ENCODE assay signal across 11 cellular contexts in the genomic region with DNA sequence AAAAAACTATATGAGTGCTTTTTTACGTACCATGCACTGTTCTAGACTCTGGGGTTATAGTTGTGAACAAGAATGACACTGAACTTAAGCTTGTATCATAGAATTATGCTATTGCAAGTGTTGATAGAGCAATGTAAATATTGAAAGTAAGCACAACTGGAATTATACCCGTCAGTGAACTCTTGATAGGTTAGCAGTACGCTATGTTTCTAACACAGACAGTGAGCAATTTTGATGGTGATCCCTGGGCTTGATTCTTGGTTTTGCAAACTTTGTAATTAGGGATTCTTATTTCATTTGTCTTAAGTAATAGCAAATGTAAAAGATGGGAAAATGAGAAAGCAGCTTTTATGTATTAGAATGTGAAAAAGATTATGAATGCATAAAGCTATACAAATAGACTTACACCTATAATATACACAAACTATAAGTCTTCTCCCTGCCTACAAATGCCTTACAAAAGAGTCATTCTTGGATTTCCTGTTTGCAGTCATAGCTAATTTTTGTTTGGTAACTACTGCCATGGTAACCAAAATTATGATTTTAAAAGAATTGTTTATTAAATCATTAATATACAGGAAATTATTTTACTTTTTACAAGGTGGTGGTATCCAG. TPM values are rescaled to one million over a fixed set of nuclear protein-coding genes. Genes with fewer than 3 reads are reported as not detected.
DNase-seq lines count a peak whose midpoint lies in the region; FAIRE-seq and TF ChIP-seq lines count a peak whose summit lies in the region.
"Had no signal": no experiment of that assay in that cellular context is flagged by ENCODE, and none has a peak within 500 bp of the region (broad histone marks: within the 10 kb centered on the region; RNA-seq: fewer than 3 reads in every experiment).

No MANE protein-coding gene starts in this region.

- no peak overlapping the region for H3K27ac Mint-ChIP-seq in T-helper 1 cell treated with Interleukin-12 subunit alpha and Interleukin-12 subunit beta and Interleukin-4 antibody, amounts not matched to agents 30 μg/mL and 1 μg/mL, for 36 hours

- no TSS peak for BruUV-seq in endothelial cell of umbilical vein (replicated peaks; lab: Mats Ljungman, UMichigan)

- no peaks in the 10 kb centered on the region for H3K9me1 ChIP-seq in endothelial cell of umbilical vein (replicated peaks; ENCODE audit: control insufficient read depth, extremely low read depth, insufficient read depth, low read length)

- intact Hi-C loops in endothelial cell of umbilical vein (cut with micrococcal nuclease) = loop anchor here (5.0 to 10.0 kb wide), 2 partner anchors 458 to 655 kb away; a partner anchor contains a TSS

- H3K4me1 ChIP-seq in endothelial cell of umbilical vein (ENCODE audit: control insufficient read depth, extremely low read depth, insufficient read depth, low read length) (peaks cover 67% of the 10 kb centered on the region), osteoblast (ENCODE audit: insufficient read depth, low read length) (peaks cover 54% of the 10 kb centered on the region)

- no peaks in the 10 kb centered on the region for H3K9me3 ChIP-seq in endothelial cell of umbilical vein (replicated peaks; ENCODE audit: control insufficient read depth, insufficient read depth, low read length)
- no peaks in the 10 kb centered on the region for H3K9me3 ChIP-seq in osteoblast (ENCODE audit: low read depth, low read length)

- H3K27ac ChIP-seq in endothelial cell of umbilical vein (ENCODE audit: insufficient read depth, low read depth, low read length) = peak overlapping the region; percentile 96
- peak overlapping the region; percentile 78 for H3K27ac ChIP-seq in osteoblast (ENCODE audit: low read depth, low read length)

- H2AFZ ChIP-seq in endothelial cell of umbilical vein (ENCODE audit: low read depth, low read length) = no peak overlapping the region
- H2AFZ ChIP-seq in osteoblast (ENCODE audit: low read length) = no peak overlapping the region

- H3K27me3 ChIP-seq in endothelial cell of umbilical vein (ENCODE audit: control insufficient read depth in 2 of 2, insufficient read depth in 2 of 2, low read length in 2 of 2) (no peaks in the 10 kb centered on the region), osteoblast (ENCODE audit: insufficient read depth, low read length) (no peaks in the 10 kb centered on the region)

- peaks cover 83% of the 10 kb centered on the region for H3K79me2 ChIP-seq in endothelial cell of umbilical vein (ENCODE audit: control insufficient read depth, insufficient read depth, low read length)
- H3K79me2 ChIP-seq in osteoblast (ENCODE audit: insufficient read depth, low read length) = peaks cover 77% of the 10 kb centered on the region

- dilution Hi-C loops in endothelial cell of umbilical vein (cut with MboI; ENCODE audit: extremely low pct_ligation_motif_present, low sequenced_read_pairs) = no loop called here

- peak; percentile 4 for FAIRE-seq in endothelial cell of umbilical vein (lab: Jason Lieb, UNC)

- peak overlapping the region; percentile 92 for H3K4me2 ChIP-seq in endothelial cell of umbilical vein (ENCODE audit: insufficient read depth, low read length)
- H3K4me2 ChIP-seq in osteoblast (ENCODE audit: insufficient read depth, low read length) = peak overlapping the region; percentile 42

- peaks cover 70% of the 10 kb centered on the region for H3K4me1 Mint-ChIP-seq in T-helper 1 cell treated with Interleukin-12 subunit alpha and Interleukin-12 subunit beta and Interleukin-4 antibody, amounts not matched to agents 30 μg/mL and 1 μg/mL, for 36 hours (ENCODE audit: low read depth)

- POLR2A ChIA-PET in endothelial cell of umbilical vein (lab: Charles Lee) = no interaction called here

- TF ChIP-seq CTCF in endothelial cell of umbilical vein (IDR thresholded peaks at IDR 0.05; ENCODE audit: extremely low read depth in 1 of 2, insufficient read depth in 1 of 2, low read depth in 1 of 2, low read length in 2 of 2) (no peak), osteoblast (IDR thresholded peaks at IDR 0.05; ENCODE audit: extremely low read depth, low read depth, low read length) (no peak)

- peaks cover 14% of the 10 kb centered on the region for H3K36me3 Mint-ChIP-seq in T-helper 1 cell treated with Interleukin-12 subunit alpha and Interleukin-12 subunit beta and Interleukin-4 antibody, amounts not matched to agents 30 μg/mL and 1 μg/mL, for 36 hours (ENCODE audit: low read depth)

- H3K4me3 Mint-ChIP-seq in T-helper 1 cell treated with Interleukin-12 subunit alpha and Interleukin-12 subunit beta and Interleukin-4 antibody, amounts not matched to agents 30 μg/mL and 1 μg/mL, for 36 hours = peak overlapping the region; percentile 21

- H3K36me3 ChIP-seq in endothelial cell of umbilical vein (ENCODE audit: control insufficient read depth in 2 of 2, extremely low read depth in 1 of 2, insufficient read depth in 2 of 2, low read length in 2 of 2) = no peaks in the 10 kb centered on the region
- no peaks in the 10 kb centered on the region for H3K36me3 ChIP-seq in osteoblast (ENCODE audit: insufficient read depth, low read length)

- CTCF ChIA-PET in endothelial cell of umbilical vein (lab: Charles Lee) = interaction anchor here (1.1 to 5.2 kb wide), 9 partner anchors 9 to 375 kb away, joined by 3 to 26 read pairs (median 4); no protein-coding TSS in a partner anchor

- H3K9me3 Mint-ChIP-seq in T-helper 1 cell treated with Interleukin-12 subunit alpha and Interleukin-12 subunit beta and Interleukin-4 antibody, amounts not matched to agents 30 μg/mL and 1 μg/mL, for 36 hours = no peaks in the 10 kb centered on the region

- H3K4me3 ChIP-seq in endothelial cell of umbilical vein (replicated peaks in 1 of 3; ENCODE audit: insufficient read depth in 1 of 3, low read depth in 1 of 3, low read length in 3 of 3) = peak overlapping the region in 1 of 3 experiments; percentile 31
- H3K4me3 ChIP-seq in osteoblast (ENCODE audit: insufficient read depth, low read length) = no peak overlapping the region
- H3K4me3 ChIP-seq: lung had no signal

- DNase-seq in T-helper 1 cell = no peak
- DNase-seq in M059J (ENCODE audit: low read depth) = peak; percentile 37
- DNase-seq in endothelial cell of umbilical vein (ENCODE audit: low read depth, low spot score) = peak; percentile 75
- DNase-seq in osteoblast (ENCODE audit: insufficient read length, low spot score, missing footprints) = no peak
- no peak for DNase-seq in islet precursor cell
- DNase-seq in NCI-H2029 treated with DMSO at 0.1 percent for 48 hours (lab: John Stamatoyannopoulos, UW) = no peak
- no peak for DNase-seq in NCI-H526 treated with DMSO at 0.1 percent for 48 hours (lab: John Stamatoyannopoulos, UW)
- DNase-seq: 8988T, NCI-H524 had no signal

- TF ChIP-seq POLR2A in endothelial cell of umbilical vein (IDR thresholded peaks at IDR 0.05; ENCODE audit: low read depth, low read length) = no peak

- no peaks in the 10 kb centered on the region for H3K27me3 Mint-ChIP-seq in T-helper 1 cell treated with Interleukin-12 subunit alpha and Interleukin-12 subunit beta and Interleukin-4 antibody, amounts not matched to agents 30 μg/mL and 1 μg/mL, for 36 hours (ENCODE audit: low read depth)

- no peaks in the 10 kb centered on the region for H4K20me1 ChIP-seq in endothelial cell of umbilical vein (replicated peaks; ENCODE audit: control insufficient read depth, extremely low read depth, insufficient read depth, low read length)
- H4K20me1 ChIP-seq in osteoblast (ENCODE audit: insufficient read depth, low read length) = no peaks in the 10 kb centered on the region

- H3K9ac ChIP-seq in endothelial cell of umbilical vein (replicated peaks; ENCODE audit: extremely low read depth, insufficient read depth, low read length) = peak overlapping the region; percentile 73

TF ChIP-seq in endothelial cell of umbilical vein, 7 proteins besides CTCF, POLR2A, EP300 and RAD21:
- TF ChIP-seq FOS (IDR thresholded peaks at IDR 0.05; ENCODE audit: borderline replicate concordance, insufficient read depth, low read length) (peak; percentile 15), JUN (IDR thresholded peaks at IDR 0.05; ENCODE audit: borderline replicate concordance, insufficient read depth, insufficient read length, low read depth) (peak; percentile 66), POLR2AphosphoS5 (IDR thresholded peaks at IDR 0.05; ENCODE audit: insufficient read depth, low read depth, low read length) (no peak), MYC (IDR thresholded peaks at IDR 0.05; ENCODE audit: low read depth, low read length) (no peak)

RNA-seq across cellular contexts. Expression of a gene that starts 6.7 kb away (rescaled TPM):
- total RNA-seq in M059J (2014; rRNA removed; shearing (Covaris generic)) = 0.20 TPM in 1 of 2 replicates, not detected in the other
- total RNA-seq in endothelial cell of umbilical vein (50.5 and 64.8 TPM in 2 replicates), osteoblast (99.2 and 124 TPM in 2 replicates)
- 31.3 and 35.3 TPM in 2 replicates for polyA plus RNA-seq in endothelial cell of umbilical vein
- polyA plus RNA-seq in endothelial cell of umbilical vein (2011; cell fraction: cytosol; rRNA removed) = 31.6 and 33.6 TPM in 2 replicates
- 116 and 122 TPM in 2 replicates for polyA plus RNA-seq in endothelial cell of umbilical vein (2011; cell fraction: nucleus; rRNA removed)
- polyA plus RNA-seq in endothelial cell of umbilical vein (2012) = 28.0 and 38.8 TPM in 2 replicates
- polyA minus RNA-seq in endothelial cell of umbilical vein = 44.3 and 48.7 TPM in 2 replicates
- 39.0 TPM for polyA minus RNA-seq in endothelial cell of umbilical vein (2011; cell fraction: cytosol; rRNA and poly(A)+ RNA removed)
- polyA minus RNA-seq in endothelial cell of umbilical vein (2011; cell fraction: nucleus; rRNA and poly(A)+ RNA removed) = 72.9 and 85.3 TPM in 2 replicates

Comparison
In these comparisons a context has a peak if more than half of its experiments do, and no peak if none do; other contexts are left out.
1. DNase-seq: peak in M059J (single experiment) and endothelial cell of umbilical vein (single experiment); none in T-helper 1 cell (0 of 5), osteoblast (single experiment), islet precursor cell (single experiment), NCI-H2029 treated with DMSO at 0.1 percent for 48 hours (single experiment) and NCI-H526 treated with DMSO at 0.1 percent for 48 hours (single experiment).
2. RNA of a gene that starts 6.7 kb away (total RNA-seq): 99.2 to 124 TPM in osteoblast and 50.5 to 64.8 TPM in endothelial cell of umbilical vein; 0.20 TPM in M059J; every median in the first group is over 10 times any median in the second.